ENCODE assay signal across 8 cellular contexts in the genomic region with DNA sequence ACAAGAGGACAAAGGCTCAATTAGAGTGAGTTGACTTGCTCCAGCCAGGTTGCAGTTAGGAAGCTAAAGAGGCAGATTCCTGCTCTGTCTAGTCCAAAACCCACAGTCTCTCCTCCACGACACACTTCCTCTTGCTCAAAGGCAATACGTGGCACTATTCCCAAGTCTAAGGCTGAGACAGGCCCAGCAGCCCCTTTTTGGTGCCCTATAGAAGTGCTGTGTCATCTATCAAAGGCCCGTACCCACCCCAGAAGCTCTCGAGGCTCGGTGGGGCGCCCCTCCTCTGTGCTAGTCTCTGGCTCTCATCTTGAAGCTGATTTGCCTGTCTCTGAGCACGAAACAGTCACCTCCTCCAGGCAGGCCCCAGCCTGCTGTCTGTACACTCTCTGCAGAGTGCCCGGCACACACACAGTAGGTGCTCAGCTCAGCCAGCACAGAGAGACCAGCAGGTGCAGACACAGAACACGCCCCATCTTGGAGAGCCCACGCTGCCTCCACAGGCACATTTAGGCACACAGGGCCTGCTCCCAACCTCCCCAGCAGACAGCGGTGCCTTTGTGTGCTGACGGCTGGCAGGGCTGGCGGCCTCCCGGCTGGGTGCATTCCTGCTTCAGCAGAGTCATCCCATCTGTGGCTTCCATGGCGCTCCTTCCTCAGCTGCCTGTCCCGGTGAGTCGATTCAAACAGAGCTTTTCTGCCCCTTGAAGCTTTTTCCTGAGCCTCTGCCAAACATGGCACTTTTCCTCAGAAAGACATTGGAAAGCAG. TPM values are rescaled to one million over a fixed set of nuclear protein-coding genes. Genes with fewer than 3 reads are reported as not detected.
DNase-seq lines count a peak whose midpoint lies in the region; ATAC-seq, FAIRE-seq and TF ChIP-seq lines count a peak whose summit lies in the region.

No MANE protein-coding gene starts in this region.

- H3K27me3 ChIP-seq in bronchial epithelial cell (ENCODE audit: control insufficient read depth, insufficient read depth, low read length) (no peaks in the 10 kb centered on the region), layer of hippocampus (ENCODE audit: control insufficient read depth, insufficient read depth, low read length) (no peaks in the 10 kb centered on the region), subcutaneous abdominal adipose tissue (ENCODE audit: control insufficient read depth in 5 of 5, insufficient read depth in 4 of 5, low read length in 5 of 5) (no peaks in the 10 kb centered on the region)

- H3K9me3 ChIP-seq in subcutaneous abdominal adipose tissue (ENCODE audit: control insufficient read depth in 5 of 5, low read length in 5 of 5) = no peaks in the 10 kb centered on the region

- FAIRE-seq in GM12891 (lab: Jason Lieb, UNC) (no peak), bronchial epithelial cell (lab: Jason Lieb, UNC) (no peak)

- peak overlapping the region in 1 of 5 donors; percentile 27 for H3K9ac ChIP-seq in subcutaneous abdominal adipose tissue (ENCODE audit: low read length in 5 of 5)

- no peak for TF ChIP-seq POLR2A in GM12891 (IDR thresholded peaks at IDR 0.05; ENCODE audit: low read depth, low read length)

- H3K27ac ChIP-seq in layer of hippocampus (ENCODE audit: low read depth, low read length) (peak overlapping the region; percentile 96), subcutaneous abdominal adipose tissue (ENCODE audit: low read depth, low read length) (peak overlapping the region; percentile 95)

- TF ChIP-seq CTCF in bronchial epithelial cell (IDR thresholded peaks at IDR 0.05; ENCODE audit: insufficient read depth, low read length, severe bottlenecking) = no peak

- no peak for ATAC-seq in HG02623 (IDR thresholded peaks at IDR 0.05; ENCODE audit: unreplicated experiment)

- H3K36me3 ChIP-seq in bronchial epithelial cell (ENCODE audit: control insufficient read depth, insufficient read depth, low read length) = peaks cover 28% of the 10 kb centered on the region
- H3K36me3 ChIP-seq in subcutaneous abdominal adipose tissue (ENCODE audit: control insufficient read depth in 5 of 5, insufficient read depth in 5 of 5, low read length in 5 of 5) = peaks cover 0 to 62% (median 51%) of the 10 kb centered on the region in 5 donors

- DNase-seq in GM12891 (ENCODE audit: insufficient read length, low spot score) = no peak
- peak; percentile 20 for DNase-seq in RKO (ENCODE audit: low spot score)
- peak; percentile 59 for DNase-seq in bronchial epithelial cell (ENCODE audit: low read depth)
- no peak for DNase-seq in D341Med (ENCODE audit: low spot score)
- no peak for DNase-seq in GOT3 (lab: John Stamatoyannopoulos, UW)

- peaks cover 39 to 98% (median 83%) of the 10 kb centered on the region in 5 donors for H3K4me1 ChIP-seq in subcutaneous abdominal adipose tissue (ENCODE audit: control insufficient read depth in 5 of 5, insufficient read depth in 5 of 5, low read length in 5 of 5)

- no peak overlapping the region for H3K4me3 ChIP-seq in bronchial epithelial cell (ENCODE audit: low read depth, low read length)
- H3K4me3 ChIP-seq in subcutaneous abdominal adipose tissue (ENCODE audit: low read depth in 1 of 5, low read length in 5 of 5) = peak overlapping the region in 1 of 5 donors; percentile 1

TF ChIP-seq in GM12891, 5 proteins besides CTCF, POLR2A, EP300 and RAD21:
- no peak for TF ChIP-seq TAF1 (IDR thresholded peaks at IDR 0.05; ENCODE audit: low read depth, low read length)
- no peak for TF ChIP-seq PAX5 (IDR thresholded peaks at IDR 0.05; ENCODE audit: insufficient read depth, low read length, severe bottlenecking)
- TF ChIP-seq POLR2AphosphoS5 (IDR thresholded peaks at IDR 0.05; ENCODE audit: low read depth, low read length) = no peak
- 0 out of 2 replicates have a peak, but pooled peaks have one; percentile 2 for TF ChIP-seq SPI1 (IDR thresholded peaks at IDR 0.05; ENCODE audit: low read depth, low read length)
TF ChIP-seq in GM12891: peak in this region for 1.

RNA-seq across cellular contexts. Expression of gene MYH9, which starts 52.7 kb away (rescaled TPM):
- polyA plus RNA-seq in GM12891 (2012; ENCODE audit: low read depth, missing spikeins) = 164 TPM
- total RNA-seq in bronchial epithelial cell = 378 and 611 TPM in 2 replicates

Comparison
In these comparisons a context has a peak if more than half of its experiments do, and no peak if none do; other contexts are left out.
1. DNase-seq: peak in RKO (single experiment) and bronchial epithelial cell (single experiment); none in GM12891 (single experiment), D341Med (single experiment) and GOT3 (single experiment).